Comparison of ENCODE assay signal across 8 cellular contexts in the genomic region with DNA sequence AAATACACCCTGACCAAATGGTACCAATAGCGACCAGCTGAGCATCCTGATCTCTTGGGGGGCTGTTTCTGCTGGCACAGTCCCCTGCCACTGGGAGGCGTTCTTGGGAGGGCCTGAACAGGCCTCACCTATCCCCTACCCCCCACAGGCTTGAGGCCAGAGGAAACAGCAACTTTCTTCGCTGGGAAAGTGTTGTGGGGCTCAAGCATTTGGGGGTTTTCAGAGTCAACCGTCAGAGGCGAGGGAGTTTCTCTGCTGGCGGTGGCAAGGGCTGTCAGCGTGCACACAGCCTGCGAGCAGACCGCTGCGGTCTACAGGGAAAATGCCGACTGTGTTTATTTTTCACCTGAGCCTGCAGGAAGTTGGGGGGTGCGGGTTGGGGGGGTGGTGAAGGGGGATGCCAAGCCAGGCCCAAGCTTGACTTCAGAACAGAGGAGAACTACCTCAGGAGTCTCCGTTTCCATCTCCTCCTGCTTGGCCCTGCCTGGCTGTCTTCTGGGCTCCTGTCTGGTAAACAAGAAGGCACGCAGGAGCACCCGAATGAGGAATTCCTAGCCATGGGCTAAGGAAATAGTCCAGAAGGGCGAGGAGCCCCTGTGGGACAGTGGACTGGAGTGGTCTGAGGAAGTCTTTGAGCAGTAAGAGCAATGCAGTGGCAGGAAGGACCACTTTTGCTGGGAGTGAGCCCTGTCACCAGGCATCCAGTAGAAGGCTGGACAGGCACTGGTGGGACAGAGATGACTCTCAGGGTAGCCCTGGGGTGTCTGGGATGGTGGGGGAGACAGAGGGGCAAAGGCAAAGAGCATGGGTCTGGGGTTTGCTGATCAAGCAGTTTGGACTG. TPM values are rescaled to one million over a fixed set of nuclear protein-coding genes. Genes with fewer than 3 reads are reported as not detected.
DNase-seq lines count a peak whose midpoint lies in the region; ATAC-seq and TF ChIP-seq lines count a peak whose summit lies in the region.

No MANE protein-coding gene starts in this region.

- no peak overlapping the region for H3K4me3 ChIP-seq in neural progenitor cell

- no peaks in the 10 kb centered on the region for H3K36me3 ChIP-seq in neural progenitor cell

- H3K4me1 ChIP-seq in neural progenitor cell: no peaks in the 10 kb centered on the region

- ATAC-seq in GM19035 (IDR thresholded peaks at IDR 0.05; ENCODE audit: unreplicated experiment) (peak; percentile 83), HG03196 (IDR thresholded peaks at IDR 0.05; ENCODE audit: unreplicated experiment) (peak; percentile 39), HG03342 (IDR thresholded peaks at IDR 0.05; ENCODE audit: unreplicated experiment) (no peak), HG03025 (IDR thresholded peaks at IDR 0.05; ENCODE audit: low FRiP score, unreplicated experiment) (no peak)

- H3K27me3 ChIP-seq in neural progenitor cell: no peaks in the 10 kb centered on the region

- peak overlapping the region; percentile 57 for H3K4me3 Mint-ChIP-seq in activated T-cell treated with anti-CD3 and anti-CD28 coated beads, Interleukin-2, amount 50 U/mL, for 24 hours
- H3K4me3 Mint-ChIP-seq in neural progenitor cell: peak overlapping the region; percentile 27

- no peaks in the 10 kb centered on the region for H3K79me2 ChIP-seq in neural progenitor cell (ENCODE audit: low read depth)

- H3F3A ChIP-seq in neural progenitor cell (ENCODE audit: low read depth): no peaks in the 10 kb centered on the region

- no peak overlapping the region for H3K4me2 ChIP-seq in neural progenitor cell

- H2AFZ ChIP-seq in neural progenitor cell (replicated peaks): no peak overlapping the region

- H3K27ac Mint-ChIP-seq in activated T-cell treated with anti-CD3 and anti-CD28 coated beads, Interleukin-2, amount 50 U/mL, for 24 hours: peak overlapping the region; percentile 92
- no peak overlapping the region for H3K27ac Mint-ChIP-seq in neural progenitor cell

- peaks cover 98% of the 10 kb centered on the region for H3K4me1 Mint-ChIP-seq in activated T-cell treated with anti-CD3 and anti-CD28 coated beads, Interleukin-2, amount 50 U/mL, for 24 hours (ENCODE audit: low read depth)
- peaks cover 5% of the 10 kb centered on the region for H3K4me1 Mint-ChIP-seq in neural progenitor cell

- H3K9ac ChIP-seq in neural progenitor cell: no peak overlapping the region

- H3K27me3 Mint-ChIP-seq in activated T-cell treated with anti-CD3 and anti-CD28 coated beads, Interleukin-2, amount 50 U/mL, for 24 hours: no peaks in the 10 kb centered on the region
- H3K27me3 Mint-ChIP-seq in neural progenitor cell (ENCODE audit: insufficient read depth, low read depth): peaks cover 10% of the 10 kb centered on the region

- TF ChIP-seq CTCF in neural progenitor cell (IDR thresholded peaks at IDR 0.05): no peak

- peaks cover 86% of the 10 kb centered on the region for H4K20me1 ChIP-seq in neural progenitor cell (ENCODE audit: low read depth)

- no peaks in the 10 kb centered on the region for H3K9me3 Mint-ChIP-seq in activated T-cell treated with anti-CD3 and anti-CD28 coated beads, Interleukin-2, amount 50 U/mL, for 24 hours
- no peaks in the 10 kb centered on the region for H3K9me3 Mint-ChIP-seq in neural progenitor cell

- H3K9me3 ChIP-seq in neural progenitor cell (ENCODE audit: low read depth): no peaks in the 10 kb centered on the region

- DNase-seq in activated T-cell treated with anti-CD3 and anti-CD28 coated beads, Interleukin-2, amount 50 U/mL, for 24 hours: peak; percentile 79
- DNase-seq in neural progenitor cell (ENCODE audit: low spot score): no peak
- no peak for DNase-seq in SKM-1 treated with dmso at 0.1 percent for 144 hours (lab: John Stamatoyannopoulos, UW; ENCODE audit: unreplicated experiment)
- no peak for DNase-seq in NCI-H2227 (lab: John Stamatoyannopoulos, UW; ENCODE audit: unreplicated experiment)

- peaks cover 97% of the 10 kb centered on the region for H3K36me3 Mint-ChIP-seq in activated T-cell treated with anti-CD3 and anti-CD28 coated beads, Interleukin-2, amount 50 U/mL, for 24 hours (ENCODE audit: low read depth)
- peaks cover 16% of the 10 kb centered on the region for H3K36me3 Mint-ChIP-seq in neural progenitor cell

- H3K27ac ChIP-seq in neural progenitor cell: no peak overlapping the region

RNA-seq across cellular contexts. Expression of a gene that starts 18.1 kb away (rescaled TPM):
- 0.73 and 1.8 TPM in 2 replicates for total RNA-seq in neural progenitor cell (ENCODE audit: low replicate concordance)

RNA-seq across cellular contexts. Expression of a gene that starts 44.2 kb away (rescaled TPM):
- total RNA-seq in neural progenitor cell (ENCODE audit: low replicate concordance): 507 and 758 TPM in 2 replicates

Comparison
In these comparisons a context has a peak if more than half of its experiments do, and no peak if none do; other contexts are left out.
1. ATAC-seq: peak in GM19035 (single experiment) and HG03196 (single experiment); none in HG03342 (single experiment) and HG03025 (single experiment).